ENCODE assay signal across 15 cellular contexts in genomic region chr4:635851-636627, GRCh38. TPM values are rescaled to one million over a fixed set of nuclear protein-coding genes. Genes with fewer than 3 reads are reported as not detected.
"Had no signal": no experiment of that assay in that cellular context is flagged by ENCODE, and none has a peak within 500 bp of the region (broad histone marks: within the 10 kb centered on the region; RNA-seq: fewer than 3 reads in every experiment).

No MANE protein-coding gene starts in this region.

- H3K36me3 ChIP-seq: gastroesophageal sphincter, neutrophil, SJSA1, upper lobe of left lung had no signal

- H3K9me3 ChIP-seq: gastroesophageal sphincter, neutrophil, SJSA1, upper lobe of left lung had no signal

- H3K27me3 ChIP-seq: dorsolateral prefrontal cortex, SJSA1, upper lobe of left lung had no signal

- H3K27ac ChIP-seq: gastroesophageal sphincter, neutrophil, SJSA1, skin epidermis, upper lobe of left lung had no signal

- DNase-seq: activated CD4-positive, alpha-beta T cell treated with anti-CD3 and anti-CD28 coated beads, Interleukin-2, amount 10 ng/mL, durations not matched to agents 7 days and 5 days; activated naive CD4-positive, alpha-beta T cell treated with anti-CD3 and anti-CD28 coated beads, Interleukin-2, amount 10 ng/mL, durations not matched to agents 7 days and 5 days; SW 1271 had no signal

- H3K4me1 ChIP-seq: gastroesophageal sphincter, SJSA1, upper lobe of left lung had no signal

- H3K4me3 ChIP-seq: dorsolateral prefrontal cortex, gastroesophageal sphincter, SJSA1, skin epidermis, upper lobe of left lung had no signal

- ATAC-seq: gastroesophageal sphincter had no signal

RNA-seq across cellular contexts. Expression of gene PDE6B, which starts 10.7 kb away (rescaled TPM):
- total RNA-seq: bronchial epithelial cell, SJSA1 had no signal

RNA-seq across cellular contexts. Expression of gene SLC49A3, which starts 52.9 kb away (rescaled TPM):
- total RNA-seq: myocyte, SJSA1 had no signal

RNA-seq across cellular contexts. Expression of gene TMEM271, which starts 59.9 kb away (rescaled TPM):
- total RNA-seq: activated CD4-positive, alpha-beta T cell treated with anti-CD3 and anti-CD28 coated beads, Interleukin-2, amount 10 ng/mL, durations not matched to agents 7 days and 5 days; activated T-helper 1 cell treated with anti-CD3 and anti-CD28 coated beads, Interleukin-12 subunit alpha, Interleukin-12 subunit beta, Interleukin-2, Interleukin-4 antibody, amounts not matched to agents 30 ng/mL and 10 ng/mL and 1 ng/mL, durations not matched to agents 14 hours and 24 hours and 36 hours; bronchial epithelial cell; kidney epithelial cell; mesothelial cell of epicardium; myocyte; SJSA1; T-helper 2 cell treated with Interferon-gamma antibody and Interleukin-4, amounts not matched to agents 100 ng/mL and 5 ng/mL, for 36 hours; upper lobe of left lung had no signal
